10 cellular contexts compared by ENCODE assay signal in genomic region chr18:159933-160332, GRCh38. TPM values are rescaled to one million over a fixed set of nuclear protein-coding genes. Genes with fewer than 3 reads are reported as not detected.
DNase-seq lines count a peak whose midpoint lies in the region; ATAC-seq and TF ChIP-seq lines count a peak whose summit lies in the region.
"Had no signal": no experiment of that assay in that cellular context is flagged by ENCODE, and none has a peak within 500 bp of the region (broad histone marks: within the 10 kb centered on the region; RNA-seq: fewer than 3 reads in every experiment).

No MANE protein-coding gene starts in this region.

- H3K4me2 ChIP-seq in fibroblast of lung (ENCODE audit: extremely low read depth, insufficient read depth, low read length) (peak overlapping the region; percentile 86), skeletal muscle satellite cell (ENCODE audit: low read length) (peak overlapping the region; percentile 90)

- peaks cover 15% of the 10 kb centered on the region for H3K36me3 Mint-ChIP-seq in activated T-cell treated with anti-CD3 and anti-CD28 coated beads, Interleukin-2, amount 50 U/mL, for 4 hours (ENCODE audit: insufficient read depth)

- peak overlapping the region; percentile 97 for H3K4me3 Mint-ChIP-seq in activated T-cell treated with anti-CD3 and anti-CD28 coated beads, Interleukin-2, amount 50 U/mL, for 4 hours

- ATAC-seq in activated T-cell treated with anti-CD3 and anti-CD28 coated beads, Interleukin-2, amount 50 U/mL, for 4 hours: no peak
- ATAC-seq in HG02973 (IDR thresholded peaks at IDR 0.05; ENCODE audit: unreplicated experiment): no peak

- H3K9ac ChIP-seq in SK-N-MC (ENCODE audit: insufficient read length): peak overlapping the region; percentile 92
- H3K9ac ChIP-seq in fibroblast of lung (ENCODE audit: insufficient read depth, low read length): no peak overlapping the region
- H3K9ac ChIP-seq in skeletal muscle satellite cell (ENCODE audit: low read depth, low read length): peak overlapping the region; percentile 92

- DNase-seq in activated T-cell treated with anti-CD3 and anti-CD28 coated beads, Interleukin-2, amount 50 U/mL, for 4 hours: no peak
- no peak for DNase-seq in activated T-cell treated with anti-CD3 and anti-CD28 coated beads for 4 hours
- DNase-seq in SK-N-MC (ENCODE audit: low read depth, low spot score): no peak
- DNase-seq in fibroblast of lung (ENCODE audit: low read depth in 2 of 2): no peak
- DNase-seq in tibial nerve (ENCODE audit: low spot score in 2 of 2): no peak
- no peak for DNase-seq in epidermal melanocyte (ENCODE audit: insufficient read length, low spot score)
- DNase-seq: activated CD4-positive, alpha-beta T cell treated with anti-CD3 and anti-CD28 coated beads for 1 hour; colonic mucosa had no signal

- no peak overlapping the region for H2AFZ ChIP-seq in fibroblast of lung (ENCODE audit: low read length)

- WGBS in tibial nerve, 2 donors: 95 to 96% methylated on average over 15 of the region's 15 CpGs

- peak overlapping the region; percentile 91 for H3K4me3 ChIP-seq in SK-N-MC
- H3K4me3 ChIP-seq in fibroblast of lung (replicated peaks in 1 of 4; ENCODE audit: control extremely low read depth in 1 of 4, insufficient read depth in 1 of 4, low read depth in 3 of 4, low read length in 4 of 4): peak overlapping the region in 3 of 4 experiments; percentile 68 to 94 (median 94)
- H3K4me3 ChIP-seq in skeletal muscle satellite cell (ENCODE audit: low read length): peak overlapping the region; percentile 80
- peak overlapping the region in 1 of 4 donors; percentile 85 for H3K4me3 ChIP-seq in tibial nerve

- no peak for TF ChIP-seq POLR2A in tibial nerve (IDR thresholded peaks at IDR 0.05)

- H3K9me3 ChIP-seq in SK-N-MC (ENCODE audit: low read depth, low read length) (no peaks in the 10 kb centered on the region), fibroblast of lung (ENCODE audit: control insufficient read depth, insufficient read depth, low read depth, low read length) (no peaks in the 10 kb centered on the region), skeletal muscle satellite cell (replicated peaks; ENCODE audit: low read length) (no peaks in the 10 kb centered on the region), tibial nerve (no peaks in the 10 kb centered on the region)
- H3K9me3 ChIP-seq: colonic mucosa had no signal

- H3K4me1 ChIP-seq in fibroblast of lung (ENCODE audit: control insufficient read depth, extremely low read depth, insufficient read depth, low read length) (no peaks in the 10 kb centered on the region), skeletal muscle satellite cell (ENCODE audit: control insufficient read depth, insufficient read depth, low read length) (peaks cover 15% of the 10 kb centered on the region), tibial nerve (peaks cover 0 to 23% (median 18%) of the 10 kb centered on the region in 4 donors)

- peaks cover 52% of the 10 kb centered on the region for H3K79me2 ChIP-seq in fibroblast of lung (ENCODE audit: control insufficient read depth, insufficient read depth, low read length)

- no peaks in the 10 kb centered on the region for H3K27me3 ChIP-seq in fibroblast of lung (ENCODE audit: control insufficient read depth, insufficient read depth, low read length)
- H3K27me3 ChIP-seq in skeletal muscle satellite cell (ENCODE audit: control insufficient read depth, insufficient read depth, low read length): no peaks in the 10 kb centered on the region
- H3K27me3 ChIP-seq in tibial nerve: no peaks in the 10 kb centered on the region
- H3K27me3 ChIP-seq: colonic mucosa had no signal

- TF ChIP-seq EP300 in tibial nerve (IDR thresholded peaks at IDR 0.05): no peak

- H3K27me3 Mint-ChIP-seq in activated T-cell treated with anti-CD3 and anti-CD28 coated beads, Interleukin-2, amount 50 U/mL, for 4 hours (ENCODE audit: low read depth): no peaks in the 10 kb centered on the region

- no peak for TF ChIP-seq CTCF in fibroblast of lung (conservative IDR thresholded peaks at IDR 0.05 in 1 of 2, IDR thresholded peaks at IDR 0.05 in 1 of 2; ENCODE audit: low read depth in 1 of 2, low read length in 2 of 2)
- no peak for TF ChIP-seq CTCF in tibial nerve (IDR thresholded peaks at IDR 0.05)

- H3K36me3 ChIP-seq in SK-N-MC (ENCODE audit: insufficient read depth, low read length) (peaks cover 46% of the 10 kb centered on the region), fibroblast of lung (ENCODE audit: control insufficient read depth, insufficient read depth, low read length) (no peaks in the 10 kb centered on the region), skeletal muscle satellite cell (ENCODE audit: insufficient read depth, low read length) (peaks cover 12% of the 10 kb centered on the region), tibial nerve (peaks cover 0 to 16% (median 0%) of the 10 kb centered on the region in 3 donors)
- H3K36me3 ChIP-seq: colonic mucosa had no signal

- H3K4me1 Mint-ChIP-seq in activated T-cell treated with anti-CD3 and anti-CD28 coated beads, Interleukin-2, amount 50 U/mL, for 4 hours (ENCODE audit: low read depth): peaks cover 37% of the 10 kb centered on the region

- no peaks in the 10 kb centered on the region for H3K9me3 Mint-ChIP-seq in activated T-cell treated with anti-CD3 and anti-CD28 coated beads, Interleukin-2, amount 50 U/mL, for 4 hours

- H3K27ac ChIP-seq in SK-N-MC (no peak overlapping the region), fibroblast of lung (ENCODE audit: insufficient read depth, low read length) (no peak overlapping the region), tibial nerve (no peak overlapping the region)
- H3K27ac ChIP-seq: colonic mucosa had no signal

- no peaks in the 10 kb centered on the region for H4K20me1 ChIP-seq in fibroblast of lung (ENCODE audit: control insufficient read depth, extremely low read depth, insufficient read depth, low read length)

RNA-seq across cellular contexts. Expression of gene USP14, which starts 1.6 kb away (rescaled TPM):
- 100 to 1,000 TPM; 109 to 118 (median 115) TPM for total RNA-seq in activated T-cell treated with anti-CD3 and anti-CD28 coated beads, Interleukin-2, amount 50 U/mL, for 4 hours
- total RNA-seq in fibroblast of lung (13.6 and 21.5 TPM in 2 replicates), tibial nerve (10 to 100 TPM; 33.3 to 34.7 (median 34.1) TPM)
- 39.5 TPM in 2 replicates for polyA plus RNA-seq in fibroblast of lung
- 55.4 and 71.9 TPM in 2 replicates for polyA plus RNA-seq in fibroblast of lung (2012)
- polyA minus RNA-seq in fibroblast of lung (ENCODE audit: low replicate concordance): 9.0 and 12.1 TPM in 2 replicates
- total RNA-seq in skeletal muscle satellite cell (2012; rRNA removed): 27.7 and 30.4 TPM in 2 replicates
